ENCODE assay signal across 19 cellular contexts in the genomic region with DNA sequence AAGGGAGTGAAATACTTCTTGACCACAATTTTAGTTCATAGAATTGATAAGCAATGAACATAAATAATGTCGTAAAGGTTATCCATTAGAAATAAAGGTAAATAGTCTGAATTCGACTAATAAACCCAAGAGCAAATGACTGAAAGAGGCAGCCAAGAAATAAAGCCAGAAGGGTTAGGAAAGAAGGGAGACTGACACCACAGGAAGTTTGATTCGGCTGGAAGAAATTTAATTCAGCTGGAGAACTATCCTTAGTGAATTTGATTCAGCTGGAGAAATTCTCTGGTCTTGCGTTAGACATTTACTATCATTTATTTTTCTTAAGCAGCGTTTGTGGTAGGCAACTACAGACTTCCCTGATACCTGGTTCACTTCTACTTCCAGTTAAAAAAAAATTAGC.
"Had no signal": no experiment of that assay in that cellular context is flagged by ENCODE, and none has a peak within 500 bp of the region (broad histone marks: within the 10 kb centered on the region; RNA-seq: fewer than 3 reads in every experiment).

No MANE protein-coding gene starts in this region.

- H3K4me3 ChIP-seq: body of pancreas, cardiac muscle cell, SJSA1, spleen, thoracic aorta had no signal

- H3K27me3 Mint-ChIP-seq: activated CD4-positive, alpha-beta memory T cell treated with anti-CD3 and anti-CD28 coated beads for 36 hours; activated naive CD8-positive, alpha-beta T cell treated with anti-CD3 and anti-CD28 coated beads for 36 hours; memory B cell; type B pancreatic cell had no signal

- H3K9me3 ChIP-seq: body of pancreas, neutrophil, thoracic aorta had no signal

- H3K27ac Mint-ChIP-seq: activated CD4-positive, alpha-beta memory T cell treated with anti-CD3 and anti-CD28 coated beads for 36 hours; activated naive CD8-positive, alpha-beta T cell treated with anti-CD3 and anti-CD28 coated beads for 36 hours; memory B cell; T-helper 1 cell treated with Interleukin-12 subunit alpha and Interleukin-12 subunit beta and Interleukin-4 antibody, amounts not matched to agents 30 μg/mL and 1 μg/mL, for 36 hours; type B pancreatic cell had no signal

- H3K9me3 Mint-ChIP-seq: activated naive CD8-positive, alpha-beta T cell treated with anti-CD3 and anti-CD28 coated beads for 36 hours; memory B cell; nephron; type B pancreatic cell had no signal

- H3K4me1 ChIP-seq: SJSA1, spleen had no signal

- H3K27ac ChIP-seq: body of pancreas, cardiac muscle cell, neutrophil, SJSA1, spleen, thoracic aorta had no signal

- H3K36me3 ChIP-seq: cardiac muscle cell, neutrophil, SJSA1, spleen, thoracic aorta had no signal

- DNase-seq: activated CD4-positive, alpha-beta memory T cell treated with anti-CD3 and anti-CD28 coated beads for 36 hours; activated CD4-positive, alpha-beta T cell treated with anti-CD3 and anti-CD28 coated beads for 48 hours; activated naive CD4-positive, alpha-beta T cell treated with Interleukin-2 at 50 U/mL for 16 hours; activated naive CD8-positive, alpha-beta T cell treated with anti-CD3 and anti-CD28 coated beads for 36 hours; activated T-cell treated with anti-CD3 and anti-CD28 coated beads, Interleukin-2, amount 50 U/mL, for 48 hours; amygdala; body of pancreas; foreskin melanocyte; spleen; stimulated activated CD4-positive, alpha-beta T cell treated with anti-CD3 and anti-CD28 coated beads, Interleukin-4, amount 100 ng/mL, for 1 hour; stimulated activated naive CD4-positive, alpha-beta T cell had no signal

- H3K27me3 ChIP-seq: body of pancreas, cardiac muscle cell, neutrophil, SJSA1, spleen had no signal

- H3K4me3 Mint-ChIP-seq: activated CD4-positive, alpha-beta memory T cell treated with anti-CD3 and anti-CD28 coated beads for 36 hours; activated naive CD8-positive, alpha-beta T cell treated with anti-CD3 and anti-CD28 coated beads for 36 hours; memory B cell; nephron; T-helper 1 cell treated with Interleukin-12 subunit alpha and Interleukin-12 subunit beta and Interleukin-4 antibody, amounts not matched to agents 30 μg/mL and 1 μg/mL, for 36 hours; type B pancreatic cell had no signal

- H3K4me1 Mint-ChIP-seq: activated naive CD8-positive, alpha-beta T cell treated with anti-CD3 and anti-CD28 coated beads for 36 hours; memory B cell had no signal

- ATAC-seq: body of pancreas had no signal

- H3K36me3 Mint-ChIP-seq: activated CD4-positive, alpha-beta memory T cell treated with anti-CD3 and anti-CD28 coated beads for 36 hours; activated naive CD8-positive, alpha-beta T cell treated with anti-CD3 and anti-CD28 coated beads for 36 hours; memory B cell; type B pancreatic cell had no signal
